ENCODE assay signal across 8 cellular contexts in the genomic region with DNA sequence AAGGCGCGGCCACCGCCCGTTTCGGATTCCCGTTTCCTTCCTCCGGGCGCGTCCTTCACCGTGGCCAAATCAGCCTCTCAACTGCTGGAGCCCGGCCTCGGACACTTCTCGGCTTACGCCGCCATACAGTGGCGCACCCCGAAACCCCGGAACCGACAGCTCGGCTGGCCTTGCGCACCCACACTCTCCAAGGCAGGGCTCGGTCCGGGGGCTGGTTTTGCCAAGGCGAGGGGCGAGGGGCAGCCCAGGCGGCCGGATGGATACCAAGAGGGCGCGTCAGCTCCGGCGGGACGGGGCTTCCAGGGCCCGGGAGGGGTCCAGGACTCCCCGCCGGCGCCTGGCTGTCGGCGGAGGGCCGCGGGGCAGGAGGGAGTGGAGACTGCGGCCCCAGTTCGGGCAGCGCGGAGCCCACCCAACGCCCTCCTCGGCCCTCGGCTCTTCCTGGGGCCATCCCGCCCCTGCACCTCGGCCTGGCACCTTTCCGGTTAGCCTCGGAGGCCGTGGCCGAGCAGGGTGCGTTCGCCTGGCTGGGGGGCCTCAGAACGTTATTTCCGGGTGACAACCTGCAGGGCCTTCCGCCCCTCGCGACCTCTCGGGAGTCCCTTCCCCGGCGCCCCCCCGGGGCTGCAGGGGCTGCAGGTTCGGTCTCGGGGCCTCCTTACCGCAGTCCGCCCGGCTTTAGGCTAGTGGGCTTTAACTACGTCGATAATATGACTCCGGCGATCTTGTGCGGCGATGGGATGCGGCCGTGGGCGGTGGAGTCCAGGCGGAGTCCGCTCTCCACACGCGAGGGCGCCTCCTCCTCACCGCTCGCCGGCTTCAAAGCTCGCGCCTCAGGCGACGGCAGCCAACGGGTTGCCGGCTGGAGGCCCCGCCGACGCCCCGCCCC. TPM values are rescaled to one million over a fixed set of nuclear protein-coding genes. Genes with fewer than 3 reads are reported as not detected.
DNase-seq lines count a peak whose midpoint lies in the region; ATAC-seq and TF ChIP-seq lines count a peak whose summit lies in the region.

No MANE protein-coding gene starts in this region.

- no peak for TF ChIP-seq POLR2A in esophagus squamous epithelium (IDR thresholded peaks at IDR 0.05)

- peaks cover 0 to 25% (median 5%) of the 10 kb centered on the region in 3 donors for H3K36me3 Mint-ChIP-seq in CD8-positive, alpha-beta memory T cell
- peaks cover 43% of the 10 kb centered on the region for H3K36me3 Mint-ChIP-seq in neural progenitor cell

- POLR2A ChIA-PET in CD8-positive, alpha-beta memory T cell (lab: Charles Lee) = interaction anchor here (0.5 to 2.1 kb wide), 4 partner anchors 10 to 372 kb away, joined by 3 to 7 read pairs (median 5); partner anchors contain the start of gene RNASET2

- peak overlapping the region; percentile 87 to 95 (median 89) for H3K4me3 Mint-ChIP-seq in CD8-positive, alpha-beta memory T cell
- H3K4me3 Mint-ChIP-seq in neural progenitor cell = peak overlapping the region; percentile 93

- peak overlapping the region in 3 of 8 donors; percentile 39 to 79 (median 71) for H3K27ac Mint-ChIP-seq in CD8-positive, alpha-beta memory T cell
- H3K27ac Mint-ChIP-seq in neural progenitor cell = no peak overlapping the region

- peaks cover 7% of the 10 kb centered on the region for H3F3A ChIP-seq in neural progenitor cell (ENCODE audit: low read depth)

- no peaks in the 10 kb centered on the region for H3K9me3 ChIP-seq in CD8-positive, alpha-beta memory T cell (ENCODE audit: low read length)
- no peaks in the 10 kb centered on the region for H3K9me3 ChIP-seq in esophagus squamous epithelium
- no peaks in the 10 kb centered on the region for H3K9me3 ChIP-seq in neural progenitor cell (ENCODE audit: low read depth)

- H3K27me3 Mint-ChIP-seq in CD8-positive, alpha-beta memory T cell = no peaks in the 10 kb centered on the region
- H3K27me3 Mint-ChIP-seq in neural progenitor cell (ENCODE audit: insufficient read depth, low read depth) = no peaks in the 10 kb centered on the region

- peak overlapping the region; percentile 81 for H3K4me3 ChIP-seq in CD8-positive, alpha-beta memory T cell (ENCODE audit: low read length)
- H3K4me3 ChIP-seq in esophagus squamous epithelium (peak overlapping the region; percentile 90 to 99 (median 96)), neural progenitor cell (peak overlapping the region; percentile 91)

- H3K27ac ChIP-seq in CD8-positive, alpha-beta memory T cell (ENCODE audit: low read depth, low read length) = peak overlapping the region; percentile 57
- peak overlapping the region; percentile 71 to 86 (median 82) for H3K27ac ChIP-seq in esophagus squamous epithelium
- H3K27ac ChIP-seq in neural progenitor cell = no peak overlapping the region

- peaks cover 91% of the 10 kb centered on the region for H3K79me2 ChIP-seq in neural progenitor cell (ENCODE audit: low read depth)

- peaks cover 4% of the 10 kb centered on the region for H3K36me3 ChIP-seq in CD8-positive, alpha-beta memory T cell (ENCODE audit: insufficient read depth, low read length)
- H3K36me3 ChIP-seq in esophagus squamous epithelium = no peaks in the 10 kb centered on the region
- H3K36me3 ChIP-seq in neural progenitor cell = peaks cover 9% of the 10 kb centered on the region

- peak in 1 of 6 experiments; percentile 12 for TF ChIP-seq CTCF in esophagus squamous epithelium (IDR thresholded peaks at IDR 0.05)
- no peak for TF ChIP-seq CTCF in neural progenitor cell (IDR thresholded peaks at IDR 0.05)

- peak overlapping the region; percentile 99 for H3K4me2 ChIP-seq in neural progenitor cell

- CTCF ChIA-PET in CD8-positive, alpha-beta memory T cell (lab: Charles Lee) = interaction anchor here (1.0 to 2.0 kb wide), 6 partner anchors 9 to 144 kb away, joined by 3 to 10 read pairs (median 6); partner anchors contain the start of gene RNASET2

- H3K27me3 ChIP-seq in CD8-positive, alpha-beta memory T cell (ENCODE audit: insufficient read depth, low read length, poor library complexity, severe bottlenecking) = no peaks in the 10 kb centered on the region
- H3K27me3 ChIP-seq in esophagus squamous epithelium (no peaks in the 10 kb centered on the region), neural progenitor cell (no peaks in the 10 kb centered on the region)

- peaks cover 28% of the 10 kb centered on the region for H3K4me1 ChIP-seq in CD8-positive, alpha-beta memory T cell (ENCODE audit: insufficient read depth, low read length)
- H3K4me1 ChIP-seq in esophagus squamous epithelium (peaks cover 0 to 33% (median 16%) of the 10 kb centered on the region in 3 donors), neural progenitor cell (peaks cover 27% of the 10 kb centered on the region)

- WGBS in esophagus squamous epithelium, 2 donors = 0% methylated on average over 13 of the region's 96 CpGs; no CpG with 5 or more reads in 1 of the 2 donors

- H3K9me3 Mint-ChIP-seq in CD8-positive, alpha-beta memory T cell = no peaks in the 10 kb centered on the region
- peaks cover 21% of the 10 kb centered on the region for H3K9me3 Mint-ChIP-seq in neural progenitor cell

- peaks cover 24% of the 10 kb centered on the region for H4K20me1 ChIP-seq in neural progenitor cell (ENCODE audit: low read depth)

- peak overlapping the region; percentile 24 for H3K9ac ChIP-seq in neural progenitor cell

- intact Hi-C loops in esophagus squamous epithelium (cut with DNase I) = loop anchor here (10.0 kb wide), 1 partner anchor 224 kb away; no protein-coding TSS in a partner anchor

- H3K4me1 Mint-ChIP-seq in CD8-positive, alpha-beta memory T cell = peaks cover 30 to 41% (median 33%) of the 10 kb centered on the region in 3 donors
- H3K4me1 Mint-ChIP-seq in neural progenitor cell = peaks cover 26% of the 10 kb centered on the region

- peak; percentile 6 for ATAC-seq in GM19397 (IDR thresholded peaks at IDR 0.05; ENCODE audit: unreplicated experiment)
- ATAC-seq in HG03460 (IDR thresholded peaks at IDR 0.05; ENCODE audit: unreplicated experiment) = peak; percentile 15

- DNase-seq in CD8-positive, alpha-beta memory T cell = peak in 4 of 5 donors; percentile 2 to 52 (median 12)
- peak; percentile 23 to 36 for DNase-seq in activated CD4-positive, alpha-beta T cell treated with anti-CD3 and anti-CD28 coated beads, Interleukin-2, amount 50 U/mL, for 48 hours
- DNase-seq in esophagus squamous epithelium (lab: John Stamatoyannopoulos, UW) (no peak), neural progenitor cell (ENCODE audit: low spot score) (peak; percentile 49), SIG-M5 treated with dmso at 0.1 percent for 504 hours (lab: John Stamatoyannopoulos, UW; ENCODE audit: unreplicated experiment) (no peak), NCI-H345 treated with DMSO at 0.1 percent for 48 hours (lab: John Stamatoyannopoulos, UW; ENCODE audit: unreplicated experiment) (no peak)

- H2AFZ ChIP-seq in neural progenitor cell (replicated peaks) = peak overlapping the region; percentile 72

RNA-seq across cellular contexts. Expression of gene CEP43, which starts 0.7 kb away (rescaled TPM):
- total RNA-seq in CD8-positive, alpha-beta memory T cell = 10 to 100 TPM; 26.4 to 29.5 TPM
- polyA plus RNA-seq in CD8-positive, alpha-beta memory T cell = 6.8 TPM
- 10 to 100 TPM; 13.0 to 18.6 (median 13.3) TPM for total RNA-seq in esophagus squamous epithelium
- 49.3 and 78.0 TPM in 2 replicates for total RNA-seq in neural progenitor cell (ENCODE audit: low replicate concordance)

RNA-seq across cellular contexts. Expression of gene RNASET2, which starts 42.1 kb away (rescaled TPM):
- total RNA-seq in CD8-positive, alpha-beta memory T cell = 10 to 100 TPM; 22.3 to 27.6 TPM
- polyA plus RNA-seq in CD8-positive, alpha-beta memory T cell = 232 TPM
- total RNA-seq in esophagus squamous epithelium (10 to 100 TPM; 29.1 to 56.7 (median 41.2) TPM), neural progenitor cell (ENCODE audit: low replicate concordance) (28.9 and 37.2 TPM in 2 replicates)

Comparison
In these comparisons a context has a peak if more than half of its experiments do, and no peak if none do; other contexts are left out.
1. DNase-seq: peak in CD8-positive, alpha-beta memory T cell (4 of 5), activated CD4-positive, alpha-beta T cell treated with anti-CD3 and anti-CD28 coated beads, Interleukin-2, amount 50 U/mL, for 48 hours (2 of 2) and neural progenitor cell (single experiment); none in esophagus squamous epithelium (single experiment), SIG-M5 treated with dmso at 0.1 percent for 504 hours (single experiment) and NCI-H345 treated with DMSO at 0.1 percent for 48 hours (single experiment).
2. Peak in every context shown above with its lines, with median percentiles within 50 percentile points of each other: H3K4me3 ChIP-seq.